In the genomic region with DNA sequence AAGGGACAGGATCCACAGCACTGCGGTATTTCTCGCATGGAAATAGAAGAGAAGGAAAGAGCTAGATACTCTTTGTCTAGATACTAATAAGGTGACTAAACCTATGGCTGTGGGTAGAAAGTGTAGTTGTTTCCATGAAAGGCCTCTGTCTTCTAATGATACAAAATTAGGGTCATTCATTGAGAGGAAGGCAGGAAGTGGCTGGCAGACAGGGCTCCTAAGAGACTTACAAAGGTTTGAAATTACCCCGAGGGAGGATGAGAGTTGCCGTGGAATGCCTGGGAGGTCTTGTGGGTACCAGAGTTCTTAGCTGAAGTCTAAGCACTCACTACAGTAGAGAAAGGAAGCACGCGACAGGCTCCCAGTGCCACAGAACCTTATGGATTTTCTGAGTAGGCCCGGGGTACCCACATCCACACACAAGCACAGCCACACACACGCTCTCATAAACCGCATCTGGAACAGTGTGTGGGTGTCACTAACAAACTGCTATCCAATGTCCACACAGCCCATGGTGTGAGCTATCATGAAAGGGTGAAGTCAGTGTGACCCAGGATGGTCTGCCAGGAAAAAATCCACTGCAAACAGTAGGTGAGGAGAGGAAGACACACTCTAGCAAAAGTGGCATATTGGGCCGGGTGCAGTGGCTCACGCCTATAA, we compare ENCODE assay signal across 21 cellular contexts.
A peak's percentile ranks its signal among the peaks of the same experiment; 100 is the strongest.
DNase-seq lines count a peak whose midpoint lies in the region; ATAC-seq and TF ChIP-seq lines count a peak whose summit lies in the region.
"Had no signal": no experiment of that assay in that cellular context is flagged by ENCODE, and none has a peak within 500 bp of the region (broad histone marks: within the 10 kb centered on the region; RNA-seq: fewer than 3 reads in every experiment).

No MANE protein-coding gene starts in this region.

- no peak overlapping the region for H3K9ac ChIP-seq in BLaER1

- H4K20me1 ChIP-seq in BLaER1: no peaks in the 10 kb centered on the region

- peak; percentile 37 for ATAC-seq in left lobe of liver
- ATAC-seq in GM18498 (IDR thresholded peaks at IDR 0.05; ENCODE audit: unreplicated experiment): no peak
- no peak for ATAC-seq in mucosa of descending colon
- ATAC-seq: Right ventricle myocardium inferior, sciatic nerve had no signal

- H3K27me3 ChIP-seq in BLaER1: no peaks in the 10 kb centered on the region
- H3K27me3 ChIP-seq in SJSA1 (replicated peaks): no peaks in the 10 kb centered on the region
- H3K27me3 ChIP-seq: MG63, ovary, testis had no signal

- intact Hi-C loops in mucosa of descending colon (cut with DNase I, micrococcal nuclease): no loop called here

- H3K4me1 ChIP-seq in BLaER1: peaks cover 36% of the 10 kb centered on the region
- peaks cover 22% of the 10 kb centered on the region for H3K4me1 ChIP-seq in SJSA1 (replicated peaks)
- H3K4me1 ChIP-seq in mucosa of descending colon (ENCODE audit: low read depth): peaks cover 8% of the 10 kb centered on the region
- H3K4me1 ChIP-seq: testis had no signal

- no peak overlapping the region for H3K4me3 ChIP-seq in BLaER1
- no peak overlapping the region for H3K4me3 ChIP-seq in SJSA1
- H3K4me3 ChIP-seq in mucosa of descending colon: no peak overlapping the region
- H3K4me3 ChIP-seq: MG63, ovary, testis had no signal

- no peak overlapping the region for H3K27ac ChIP-seq in BLaER1
- peak overlapping the region; percentile 22 for H3K27ac ChIP-seq in SJSA1
- H3K27ac ChIP-seq: ovary, testis had no signal

- H3K4me2 ChIP-seq in BLaER1: peak overlapping the region; percentile 59

- no peaks in the 10 kb centered on the region for H3K36me3 ChIP-seq in BLaER1
- no peaks in the 10 kb centered on the region for H3K36me3 ChIP-seq in SJSA1
- no peaks in the 10 kb centered on the region for H3K36me3 ChIP-seq in mucosa of descending colon (ENCODE audit: low read depth)
- H3K36me3 ChIP-seq: MG63, ovary had no signal

- H3K9me3 ChIP-seq in BLaER1 (peaks cover 10% of the 10 kb centered on the region), SJSA1 (replicated peaks) (no peaks in the 10 kb centered on the region), mucosa of descending colon (no peaks in the 10 kb centered on the region)
- H3K9me3 ChIP-seq: MG63, ovary, testis had no signal

- DNase-seq in Daoy (ENCODE audit: low read depth) (peak; percentile 42), SJSA1 (ENCODE audit: low read depth in 1 of 2, low spot score in 2 of 2) (peak; percentile 65 to 67), left lobe of liver (ENCODE audit: low spot score) (no peak), mucosa of descending colon (no peak), NCI-H1694 treated with DMSO at 0.1 percent for 48 hours (lab: John Stamatoyannopoulos, UW) (no peak)
- DNase-seq in stimulated activated CD8-positive, alpha-beta memory T cell treated with anti-CD3 and anti-CD28 coated beads, Interleukin-4, amount 100 ng/mL, for 48 hours: no peak
- DNase-seq: activated CD4-positive, CD25-positive, alpha-beta regulatory T cell treated with anti-CD3 and anti-CD28 coated beads, Interleukin-2, amount 50 U/mL, for 72 hours; activated CD8-positive, alpha-beta memory T cell treated with anti-CD3 and anti-CD28 coated beads, Interleukin-2, amount 50 U/mL, for 48 hours; activated effector memory CD4-positive, alpha-beta T cell treated with anti-CD3 and anti-CD28 coated beads, Interleukin-2, amount 50 U/mL, for 16 hours; DMS153; endodermal cell; HFFc6; kidney glomerular epithelial cell; MG63; NCI-H774; ovary; testis had no signal

- TF ChIP-seq CTCF in mucosa of descending colon (IDR thresholded peaks at IDR 0.05): no peak

Comparison
In these comparisons a context has a peak if more than half of its experiments do, and no peak if none do; other contexts are left out.
1. DNase-seq: peak in Daoy (single experiment) and SJSA1 (2 of 2); none in left lobe of liver (single experiment), mucosa of descending colon (0 of 3), stimulated activated CD8-positive, alpha-beta memory T cell treated with anti-CD3 and anti-CD28 coated beads, Interleukin-4, amount 100 ng/mL, for 48 hours (single experiment) and NCI-H1694 treated with DMSO at 0.1 percent for 48 hours (single experiment).